Comparison of ENCODE assay signal across 10 cellular contexts in genomic region chr1:56819393-56819899, GRCh38. TPM values are rescaled to one million over a fixed set of nuclear protein-coding genes. Genes with fewer than 3 reads are reported as not detected.
DNase-seq lines count a peak whose midpoint lies in the region; ATAC-seq and TF ChIP-seq lines count a peak whose summit lies in the region.
"Had no signal": no experiment of that assay in that cellular context is flagged by ENCODE, and none has a peak within 500 bp of the region (broad histone marks: within the 10 kb centered on the region; RNA-seq: fewer than 3 reads in every experiment).

Gene FYB2, minus strand, starts transcription at chr1:56819404. Its CDS starts 114 bp downstream, at chr1:56819290.

- CTCF ChIA-PET in RWPE1 (lab: Yijun Ruan, JAX) = interaction anchor here (0.7 to 1.0 kb wide), 3 partner anchors 12 to 211 kb away, joined by 3 to 4 read pairs (median 3); no protein-coding TSS in a partner anchor

- intact Hi-C loops in colonic mucosa (cut with DNase I) = no loop called here

- H3K27ac ChIP-seq in colonic mucosa (no peak within 1 kb of the TSS), RWPE1 (no peak within 1 kb of the TSS)

- H3K9ac ChIP-seq in colonic mucosa (ENCODE audit: low read depth in 2 of 2, low read length in 2 of 2) = no peak within 1 kb of the TSS

- H3K4me3 ChIP-seq in colonic mucosa = no peak within 1 kb of the TSS

- DNase-seq in NCI-H2029 treated with DMSO at 0.1 percent for 48 hours (lab: John Stamatoyannopoulos, UW) (peak; percentile 73), colonic mucosa (peak; percentile 45), left lobe of liver (ENCODE audit: low spot score) (peak; percentile 90), anterior cingulate cortex (lab: John Stamatoyannopoulos, UW) (no peak), NCI-H82 (lab: John Stamatoyannopoulos, UW) (no peak), RWPE1 (ENCODE audit: low spot score) (no peak)
- no peak for DNase-seq in stimulated activated naive CD8-positive, alpha-beta T cell treated with anti-CD3 and anti-CD28 coated beads, Interleukin-15, Interleukin-2, amounts not matched to agents 100 U/mL and 50 U/mL, for 24 hours
- DNase-seq: activated T-cell treated with anti-CD3 and anti-CD28 coated beads, Interleukin-2, amount 50 U/mL, for 72 hours had no signal

- TF ChIP-seq CTCF in colonic mucosa (IDR thresholded peaks at IDR 0.05) = no peak
- TF ChIP-seq CTCF in RWPE1 (conservative IDR thresholded peaks at IDR 0.05; ENCODE audit: low read depth) = no peak

- ATAC-seq in left lobe of liver = peak; percentile 78
- peak; percentile 29 for ATAC-seq in stimulated activated naive CD8-positive, alpha-beta T cell treated with anti-CD3 and anti-CD28 coated beads, Interleukin-15, Interleukin-2, amounts not matched to agents 100 U/mL and 50 U/mL, for 24 hours
- ATAC-seq in HG02642 (IDR thresholded peaks at IDR 0.05; ENCODE audit: poor library complexity, unreplicated experiment) = no peak
- ATAC-seq: activated T-cell treated with anti-CD3 and anti-CD28 coated beads, Interleukin-2, amount 50 U/mL, for 72 hours had no signal

- no peaks in the 10 kb centered on the region for H3K36me3 ChIP-seq in colonic mucosa

- no peaks in the 10 kb centered on the region for H3K27me3 ChIP-seq in colonic mucosa

- POLR2A ChIA-PET in RWPE1 (lab: Yijun Ruan, JAX; ENCODE audit: low non-redundant PET) = no interaction called here

- no peaks in the 10 kb centered on the region for H3K9me3 ChIP-seq in colonic mucosa

- H3K4me1 ChIP-seq in colonic mucosa = peaks cover 9% of the 10 kb centered on the region

RNA-seq across cellular contexts. Expression of gene FYB2, which starts in this region (rescaled TPM):
- total RNA-seq in colonic mucosa = under 1 TPM; 0.32 to 0.66 TPM
- total RNA-seq in left lobe of liver = 19.4 TPM
- total RNA-seq: activated T-cell treated with anti-CD3 and anti-CD28 coated beads, Interleukin-2, amount 50 U/mL, for 72 hours; glomerular endothelial cell had no signal

Comparison
In these comparisons a context has a peak if more than half of its experiments do, and no peak if none do; other contexts are left out.
1. RNA of gene FYB2 (total RNA-seq): 19.4 TPM in left lobe of liver (single experiment); 0.32 to 0.66 TPM in colonic mucosa; every median in the first group is over 10 times any median in the second.
2. Peak in DNase-seq in colonic mucosa; RNA of the gene not detected or under 1 TPM.
3. DNase-seq: peak in NCI-H2029 treated with DMSO at 0.1 percent for 48 hours (single experiment) and left lobe of liver (single experiment); none in stimulated activated naive CD8-positive, alpha-beta T cell treated with anti-CD3 and anti-CD28 coated beads, Interleukin-15, Interleukin-2, amounts not matched to agents 100 U/mL and 50 U/mL, for 24 hours (single experiment), anterior cingulate cortex (0 of 58), NCI-H82 (single experiment) and RWPE1 (single experiment).